ENCODE assay signal across 21 cellular contexts in the genomic region with DNA sequence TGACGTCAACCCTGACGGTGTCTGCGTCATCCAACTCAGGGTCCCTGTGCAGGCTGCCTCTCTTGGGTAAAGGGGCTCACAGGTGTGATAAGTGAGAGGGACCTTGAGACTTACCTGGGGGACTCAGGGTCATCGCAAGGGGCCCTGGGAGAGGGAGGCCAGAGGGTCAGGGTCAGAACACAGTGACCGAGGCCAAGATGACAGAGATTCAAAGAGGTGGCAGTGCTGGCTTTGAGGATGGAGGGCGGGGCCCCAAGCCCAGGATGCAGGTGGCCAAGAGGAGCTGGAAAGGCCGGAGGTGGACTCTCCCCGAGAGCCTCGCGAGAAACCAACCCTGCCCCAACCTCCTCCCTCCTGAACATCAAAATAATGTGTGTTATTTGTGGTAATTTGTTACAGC.
"Had no signal": no experiment of that assay in that cellular context is flagged by ENCODE, and none has a peak within 500 bp of the region (broad histone marks: within the 10 kb centered on the region; RNA-seq: fewer than 3 reads in every experiment).

No MANE protein-coding gene starts in this region.

- H3K27ac Mint-ChIP-seq: endodermal cell; naive thymus-derived CD4-positive, alpha-beta T cell; progenitor cell of endocrine pancreas; stimulated activated naive B cell treated with anti-CD40 and anti-IgM and Interleukin-4, amounts not matched to agents 10 μg/mL and 1 μg/mL and 100 μg/mL, for 72 hours had no signal

- H3K27ac ChIP-seq: colonic mucosa, hepatocyte, ovary, skin epidermis, vagina had no signal

- H3K36me3 ChIP-seq: colonic mucosa, ovary, vagina had no signal

- H3K4me3 ChIP-seq: colonic mucosa, hepatocyte, ovary, skin epidermis, vagina had no signal

- H3K4me1 ChIP-seq: colonic mucosa, vagina had no signal

- H3K4me1 Mint-ChIP-seq: endodermal cell, neural crest cell had no signal

- ATAC-seq: left colon; left ventricle myocardium superior; naive thymus-derived CD4-positive, alpha-beta T cell; right cardiac atrium; stimulated activated naive B cell treated with anti-CD40 and anti-IgM and Interleukin-4, amounts not matched to agents 10 μg/mL and 1 μg/mL and 100 μg/mL, for 72 hours had no signal

- DNase-seq: cerebellar nuclear complex; colonic mucosa; effector CD4-positive, alpha-beta T cell; foreskin melanocyte; left ventricle myocardium superior; mesendoderm; naive thymus-derived CD4-positive, alpha-beta T cell; nucleus accumbens; stimulated activated CD4-positive, alpha-beta T cell treated with anti-CD3 and anti-CD28 coated beads, Interleukin-2, amount 100 ng/mL, for 24 hours; stimulated activated CD4-positive, alpha-beta T cell treated with anti-CD3 and anti-CD28 coated beads, Interleukin-4, amount 100 ng/mL, for 4 hours; stimulated activated naive B cell treated with anti-CD40 and anti-IgM and Interleukin-4, amounts not matched to agents 10 μg/mL and 1 μg/mL and 100 μg/mL, for 72 hours; trophoblast cell had no signal

- H3K27me3 ChIP-seq: colonic mucosa, hepatocyte, ovary, vagina had no signal

- H3K9me3 ChIP-seq: colonic mucosa, ovary, vagina had no signal

- H3K27me3 Mint-ChIP-seq: progenitor cell of endocrine pancreas had no signal

- H3K4me3 Mint-ChIP-seq: endodermal cell; naive thymus-derived CD4-positive, alpha-beta T cell; neural crest cell; stimulated activated naive B cell treated with anti-CD40 and anti-IgM and Interleukin-4, amounts not matched to agents 10 μg/mL and 1 μg/mL and 100 μg/mL, for 72 hours had no signal
